In the genomic region with DNA sequence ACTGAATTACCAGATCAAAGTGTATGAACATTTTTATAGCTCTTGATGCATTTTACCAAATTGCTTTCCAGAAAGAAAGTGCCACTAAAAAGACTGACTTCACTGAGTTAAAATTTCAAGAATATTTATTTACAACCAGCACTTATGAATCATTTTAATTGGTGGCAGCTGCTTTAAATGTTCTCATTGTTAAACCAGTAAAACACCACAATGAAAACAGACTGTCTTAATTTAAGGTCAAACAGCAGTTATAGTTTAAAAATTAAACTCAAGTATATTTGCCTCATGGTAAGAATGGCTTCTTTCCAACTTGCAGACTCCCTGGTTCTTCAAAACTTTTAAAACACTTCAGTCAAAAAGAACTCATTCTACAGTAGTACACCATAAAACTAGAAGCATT, we compare ENCODE assay signal across 14 cellular contexts. TPM values are rescaled to one million over a fixed set of nuclear protein-coding genes. Genes with fewer than 3 reads are reported as not detected.
DNase-seq lines count a peak whose midpoint lies in the region; ATAC-seq and TF ChIP-seq lines count a peak whose summit lies in the region.
"Had no signal": no experiment of that assay in that cellular context is flagged by ENCODE, and none has a peak within 500 bp of the region (broad histone marks: within the 10 kb centered on the region; RNA-seq: fewer than 3 reads in every experiment).

No MANE protein-coding gene starts in this region.

- peak overlapping the region; percentile 37 for H3K4me2 ChIP-seq in skeletal muscle satellite cell (ENCODE audit: low read length)

- DNase-seq in GM04503 (ENCODE audit: low read depth) (peak; percentile 59), NCI-H69 (lab: John Stamatoyannopoulos, UW) (peak; percentile 48), fibroblast of the conjunctiva (ENCODE audit: low read depth) (peak; percentile 52), sigmoid colon (no peak), GM13976 (ENCODE audit: low spot score) (no peak)
- DNase-seq: activated CD4-positive, alpha-beta T cell treated with anti-CD3 and anti-CD28 coated beads for 1 hour; activated T-cell treated with anti-CD3 and anti-CD28 coated beads, Interleukin-2, amount 50 U/mL, for 1 hour; amygdala; Caco-2; NCI-H1694; nephron progenitor cell had no signal

- no peak overlapping the region for H3K27ac ChIP-seq in sigmoid colon
- H3K27ac ChIP-seq: gastroesophageal sphincter had no signal

- intact Hi-C loops in sigmoid colon (cut with DNase I), result no loop called here

- no peak for ATAC-seq in GM18861 (IDR thresholded peaks at IDR 0.05; ENCODE audit: unreplicated experiment)
- ATAC-seq: gastroesophageal sphincter had no signal

- H3K9ac ChIP-seq in skeletal muscle satellite cell (ENCODE audit: low read depth, low read length), result peak overlapping the region; percentile 50

- H3K27me3 ChIP-seq in skeletal muscle satellite cell (ENCODE audit: control insufficient read depth, insufficient read depth, low read length) (peaks cover 5% of the 10 kb centered on the region), sigmoid colon (no peaks in the 10 kb centered on the region)
- H3K27me3 ChIP-seq: gastroesophageal sphincter had no signal

- no peaks in the 10 kb centered on the region for H3K9me3 ChIP-seq in skeletal muscle satellite cell (replicated peaks; ENCODE audit: low read length)
- no peaks in the 10 kb centered on the region for H3K9me3 ChIP-seq in sigmoid colon
- H3K9me3 ChIP-seq: Caco-2, gastroesophageal sphincter had no signal

- no peak for TF ChIP-seq POLR2A in sigmoid colon (IDR thresholded peaks at IDR 0.05)

- TF ChIP-seq CTCF in sigmoid colon (IDR thresholded peaks at IDR 0.05), result no peak
- no peak for TF ChIP-seq CTCF in GM13976 (IDR thresholded peaks at IDR 0.05; ENCODE audit: borderline replicate concordance, control extremely low read depth, extremely low read depth, insufficient read depth, missing control alignments)

- H3K36me3 ChIP-seq in skeletal muscle satellite cell (ENCODE audit: insufficient read depth, low read length) (no peaks in the 10 kb centered on the region), sigmoid colon (no peaks in the 10 kb centered on the region)
- H3K36me3 ChIP-seq: gastroesophageal sphincter had no signal

- in situ Hi-C loops in GM13976 (cut with MboI; ENCODE audit: low sequenced_read_pairs, unreplicated experiment), result no loop called here

- no peak overlapping the region for H3K4me3 ChIP-seq in skeletal muscle satellite cell (ENCODE audit: low read length)
- no peak overlapping the region for H3K4me3 ChIP-seq in sigmoid colon
- H3K4me3 ChIP-seq: gastroesophageal sphincter had no signal

- TF ChIP-seq EP300 in sigmoid colon (IDR thresholded peaks at IDR 0.05), result no peak

- peaks cover 47% of the 10 kb centered on the region for H3K4me1 ChIP-seq in skeletal muscle satellite cell (ENCODE audit: control insufficient read depth, insufficient read depth, low read length)
- peaks cover 0 to 10% (median 3%) of the 10 kb centered on the region in 4 donors for H3K4me1 ChIP-seq in sigmoid colon
- H3K4me1 ChIP-seq: Caco-2, gastroesophageal sphincter had no signal

RNA-seq across cellular contexts. Expression of a gene that starts 36.9 kb away (rescaled TPM):
- 14.4 and 19.3 TPM in 2 replicates for total RNA-seq in skeletal muscle satellite cell (2012; rRNA removed)
- total RNA-seq in sigmoid colon, result 1 to 10 TPM; 1.5 to 3.2 (median 2.2) TPM
- polyA plus RNA-seq in sigmoid colon, result 1 to 10 TPM; 3.6 to 8.1 (median 5.4) TPM

Comparison
In these comparisons a context has a peak if more than half of its experiments do, and no peak if none do; other contexts are left out.
1. DNase-seq: peak in GM04503 (single experiment), NCI-H69 (single experiment) and fibroblast of the conjunctiva (single experiment); none in sigmoid colon (single experiment) and GM13976 (single experiment).